In genomic region chr13:97433727-97434416, GRCh38 we compare ENCODE assay signal across 8 cellular contexts. TPM values are rescaled to one million over a fixed set of nuclear protein-coding genes. Genes with fewer than 3 reads are reported as not detected.
DNase-seq lines count a peak whose midpoint lies in the region; ATAC-seq, FAIRE-seq and TF ChIP-seq lines count a peak whose summit lies in the region.

TSS of gene RAP2A (plus strand) at chr13:97434169. CDS start at chr13:97434471, 302 bp downstream.

- peak; percentile 38 for ATAC-seq in HG02870 (IDR thresholded peaks at IDR 0.05; ENCODE audit: unreplicated experiment)

- WGBS in prostate gland = 0% methylated on average over 12 of the region's 97 CpGs

- peaks cover 8% of the 10 kb centered on the region for H3K36me3 Mint-ChIP-seq in T-helper 1 cell treated with Interleukin-12 subunit alpha and Interleukin-12 subunit beta and Interleukin-4 antibody, amounts not matched to agents 30 μg/mL and 1 μg/mL, for 36 hours (ENCODE audit: low read depth)

- no peaks in the 10 kb centered on the region for H3K9me3 ChIP-seq in left ventricle myocardium inferior (replicated peaks)
- no peaks in the 10 kb centered on the region for H3K9me3 ChIP-seq in prostate gland

- DNase-seq in GM12892 (ENCODE audit: insufficient read length) (peak; percentile 35), NCI-H146 treated with DMSO at 0.1 percent for 48 hours (lab: John Stamatoyannopoulos, UW; ENCODE audit: unreplicated experiment) (peak; percentile 77), amniotic stem cell (lab: John Stamatoyannopoulos, UW) (peak; percentile 85), left ventricle myocardium inferior (peak; percentile 91), prostate gland (ENCODE audit: low spot score) (peak; percentile 89), ureter (ENCODE audit: low spot score) (peak; percentile 91)

- TF ChIP-seq POLR2A in GM12892 (IDR thresholded peaks at IDR 0.05; ENCODE audit: low read depth, low read length) (peak; percentile 55; the same call in 1 of the 2 replicates), prostate gland (IDR thresholded peaks at IDR 0.05) (peak; percentile 70)

- FAIRE-seq in GM12892 (lab: Jason Lieb, UNC) = no peak

- peak within 1 kb of the TSS; percentile 96 for H3K4me3 Mint-ChIP-seq in T-helper 1 cell treated with Interleukin-12 subunit alpha and Interleukin-12 subunit beta and Interleukin-4 antibody, amounts not matched to agents 30 μg/mL and 1 μg/mL, for 36 hours

- peak within 1 kb of the TSS; percentile 99 for H3K27ac Mint-ChIP-seq in T-helper 1 cell treated with Interleukin-12 subunit alpha and Interleukin-12 subunit beta and Interleukin-4 antibody, amounts not matched to agents 30 μg/mL and 1 μg/mL, for 36 hours

- peak within 1 kb of the TSS; percentile 100 for H3K27ac ChIP-seq in left ventricle myocardium inferior (replicated peaks)
- peak within 1 kb of the TSS; percentile 100 for H3K27ac ChIP-seq in prostate gland

- no peak for TF ChIP-seq CTCF in left ventricle myocardium inferior (IDR thresholded peaks at IDR 0.05; ENCODE audit: borderline replicate concordance)
- TF ChIP-seq CTCF in prostate gland (IDR thresholded peaks at IDR 0.05) = peak in 1 of 4 experiments; percentile 25

- peaks cover 28% of the 10 kb centered on the region for H3K4me1 Mint-ChIP-seq in T-helper 1 cell treated with Interleukin-12 subunit alpha and Interleukin-12 subunit beta and Interleukin-4 antibody, amounts not matched to agents 30 μg/mL and 1 μg/mL, for 36 hours (ENCODE audit: low read depth)

- intact Hi-C loops in left ventricle myocardium inferior (cut with micrococcal nuclease) (no loop called here), prostate gland (cut with DNase I) (loop anchor here (5.0 kb wide), 3 partner anchors 67 to 322 kb away; partner anchors contain the start of gene MBNL2)

- H3K4me1 ChIP-seq in left ventricle myocardium inferior (peaks cover 61% of the 10 kb centered on the region), prostate gland (replicated peaks) (no peaks in the 10 kb centered on the region)

- H3K27me3 Mint-ChIP-seq in T-helper 1 cell treated with Interleukin-12 subunit alpha and Interleukin-12 subunit beta and Interleukin-4 antibody, amounts not matched to agents 30 μg/mL and 1 μg/mL, for 36 hours (ENCODE audit: low read depth) = peaks cover 14% of the 10 kb centered on the region

- peak within 1 kb of the TSS; percentile 95 for H3K4me3 ChIP-seq in left ventricle myocardium inferior
- peak within 1 kb of the TSS; percentile 77 to 80 for H3K4me3 ChIP-seq in prostate gland

- no peaks in the 10 kb centered on the region for H3K9me3 Mint-ChIP-seq in T-helper 1 cell treated with Interleukin-12 subunit alpha and Interleukin-12 subunit beta and Interleukin-4 antibody, amounts not matched to agents 30 μg/mL and 1 μg/mL, for 36 hours

- H3K36me3 ChIP-seq in left ventricle myocardium inferior (no peaks in the 10 kb centered on the region), prostate gland (no peaks in the 10 kb centered on the region)

- H3K27me3 ChIP-seq in left ventricle myocardium inferior (ENCODE audit: low read depth) (no peaks in the 10 kb centered on the region), prostate gland (replicated peaks; ENCODE audit: insufficient read depth) (no peaks in the 10 kb centered on the region)

RNA-seq across cellular contexts. Expression of gene RAP2A, which starts in this region (rescaled TPM):
- polyA plus RNA-seq in GM12892 (2012; ENCODE audit: missing spikeins) = 15.5 TPM
- total RNA-seq in left ventricle myocardium inferior (15.1 TPM), prostate gland (10 to 100 TPM in 1 of 2 donors, 1 to 10 TPM in 1; 7.5 to 11.6 TPM), ureter (15.1 TPM)

Comparison
In these comparisons a context has a peak if more than half of its experiments do, and no peak if none do; other contexts are left out.
1. Peak in every context shown above with its lines: DNase-seq, ATAC-seq, H3K4me3 ChIP-seq and H3K27ac ChIP-seq.
2. DNase-seq: peak in every context shown above with its lines; median percentile 91 in left ventricle myocardium inferior; 91 in ureter; 89 in prostate gland; 85 in amniotic stem cell; 77 in NCI-H146 treated with DMSO at 0.1 percent for 48 hours; 35 in GM12892.